In the genomic region with DNA sequence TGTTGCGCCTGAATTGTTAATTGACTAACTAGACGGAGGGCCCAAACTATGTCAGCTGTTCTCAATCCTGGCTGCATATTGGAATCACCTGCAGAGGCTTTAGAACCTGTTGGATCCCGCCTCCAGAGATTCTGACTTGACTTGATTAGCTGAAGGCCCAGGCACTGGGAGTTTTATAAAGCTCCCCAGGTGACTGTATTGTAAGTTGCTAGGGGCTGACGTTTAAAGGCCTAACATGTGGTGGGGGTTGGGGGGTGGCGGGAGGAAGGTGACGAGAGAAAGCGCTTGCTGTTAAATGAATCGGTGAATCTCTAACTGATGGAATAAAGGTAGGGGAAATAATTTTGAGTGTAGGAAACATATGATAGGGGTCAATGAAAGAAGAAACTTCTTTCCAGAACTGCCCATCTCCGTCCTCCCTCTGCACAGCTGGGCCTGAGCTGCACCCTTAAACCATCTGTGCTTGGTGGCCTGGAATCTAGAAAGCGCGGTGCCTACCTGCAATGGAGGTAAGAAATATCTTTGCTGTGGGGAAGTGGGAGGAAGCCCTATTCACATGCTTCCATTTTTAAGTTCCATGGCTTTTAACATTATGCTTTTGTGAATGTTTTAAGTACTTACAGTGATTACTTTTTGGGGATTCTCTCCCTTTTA, we compare ENCODE assay signal across 21 cellular contexts.
"Had no signal": no experiment of that assay in that cellular context is flagged by ENCODE, and none has a peak within 500 bp of the region (broad histone marks: within the 10 kb centered on the region; RNA-seq: fewer than 3 reads in every experiment).

No MANE protein-coding gene starts in this region.

- H3K27me3 ChIP-seq: adrenal gland, breast epithelium, gastrocnemius medialis, upper lobe of right lung had no signal

- H3K4me3 ChIP-seq: adrenal gland, breast epithelium, coronary artery, gastrocnemius medialis, lung, smooth muscle cell, upper lobe of right lung had no signal

- H3K9ac ChIP-seq: parathyroid adenoma had no signal

- H3K27ac Mint-ChIP-seq: activated naive CD4-positive, alpha-beta T cell treated with anti-CD3 and anti-CD28 coated beads, Interleukin-2, amount 50 U/mL, for 72 hours; stimulated activated memory B cell treated with anti-CD40 and anti-IgM and Interleukin-4, amounts not matched to agents 10 μg/mL and 1 μg/mL and 100 μg/mL, for 72 hours; T-helper 1 cell treated with Interleukin-12 subunit alpha and Interleukin-12 subunit beta and Interleukin-4 antibody, amounts not matched to agents 30 μg/mL and 1 μg/mL, for 36 hours had no signal

- H3K9me3 ChIP-seq: adrenal gland, breast epithelium, gastrocnemius medialis, upper lobe of right lung had no signal

- ATAC-seq: activated naive CD4-positive, alpha-beta T cell treated with anti-CD3 and anti-CD28 coated beads, Interleukin-2, amount 50 U/mL, for 72 hours; gastrocnemius medialis; left lobe of liver; sciatic nerve; stimulated activated memory B cell treated with anti-CD40 and anti-IgM and Interleukin-4, amounts not matched to agents 10 μg/mL and 1 μg/mL and 100 μg/mL, for 72 hours; upper lobe of right lung had no signal

- H3K27ac ChIP-seq: adrenal gland, breast epithelium, coronary artery, gastrocnemius medialis, parathyroid adenoma, upper lobe of right lung had no signal

- DNase-seq: activated CD4-positive, alpha-beta T cell treated with anti-CD3 and anti-CD28 coated beads for 1 hour; activated CD4-positive, alpha-beta T cell treated with anti-CD3 and anti-CD28 coated beads, Interleukin-2, amount 50 U/mL, for 48 hours; activated gamma-delta T cell; adrenal gland; gastrocnemius medialis; head of caudate nucleus; kidney; midbrain; stimulated activated CD4-positive, alpha-beta T cell treated with anti-CD3 and anti-CD28 coated beads, Interleukin-4, amount 100 ng/mL, for 4 hours; upper lobe of right lung had no signal

- H3K4me1 Mint-ChIP-seq: stimulated activated memory B cell treated with anti-CD40 and anti-IgM and Interleukin-4, amounts not matched to agents 10 μg/mL and 1 μg/mL and 100 μg/mL, for 72 hours had no signal

- H3K4me3 Mint-ChIP-seq: stimulated activated memory B cell treated with anti-CD40 and anti-IgM and Interleukin-4, amounts not matched to agents 10 μg/mL and 1 μg/mL and 100 μg/mL, for 72 hours; T-helper 1 cell treated with Interleukin-12 subunit alpha and Interleukin-12 subunit beta and Interleukin-4 antibody, amounts not matched to agents 30 μg/mL and 1 μg/mL, for 36 hours had no signal

- H3K36me3 Mint-ChIP-seq: activated naive CD4-positive, alpha-beta T cell treated with anti-CD3 and anti-CD28 coated beads, Interleukin-2, amount 50 U/mL, for 72 hours had no signal

- H3K4me1 ChIP-seq: adrenal gland, breast epithelium, gastrocnemius medialis, parathyroid adenoma, upper lobe of right lung had no signal

- H3K36me3 ChIP-seq: adrenal gland, breast epithelium, gastrocnemius medialis, upper lobe of right lung had no signal

- H3K9me3 Mint-ChIP-seq: neural crest cell; T-helper 1 cell treated with Interleukin-12 subunit alpha and Interleukin-12 subunit beta and Interleukin-4 antibody, amounts not matched to agents 30 μg/mL and 1 μg/mL, for 36 hours had no signal
